In the genomic region with DNA sequence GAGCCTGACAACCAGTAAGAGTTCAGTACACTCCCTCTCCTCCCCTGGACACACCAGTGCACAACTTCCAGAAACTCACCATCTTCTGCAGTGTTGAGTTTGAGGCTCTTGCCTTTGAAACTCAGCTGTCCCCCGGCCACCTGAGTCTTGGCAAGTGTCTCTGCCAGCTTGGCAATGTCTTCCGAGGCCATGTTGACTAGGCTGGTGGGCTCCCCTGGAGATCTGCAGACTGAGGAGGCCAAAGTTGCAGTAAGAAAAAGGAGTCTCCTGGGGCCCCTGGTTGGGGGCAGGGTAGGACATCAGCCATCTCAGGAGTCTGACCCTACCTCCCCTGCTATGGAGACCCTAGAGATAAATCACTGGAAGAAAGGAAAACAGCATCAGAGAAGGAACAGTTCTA, we compare ENCODE assay signal across 35 cellular contexts. TPM values are rescaled to one million over a fixed set of nuclear protein-coding genes. Genes with fewer than 3 reads are reported as not detected.
A peak's percentile ranks its signal among the peaks of the same experiment; 100 is the strongest.
DNase-seq lines count a peak whose midpoint lies in the region; ATAC-seq, FAIRE-seq and TF ChIP-seq lines count a peak whose summit lies in the region.
"Had no signal": no experiment of that assay in that cellular context is flagged by ENCODE, and none has a peak within 500 bp of the region (broad histone marks: within the 10 kb centered on the region; RNA-seq: fewer than 3 reads in every experiment).

No MANE protein-coding gene starts in this region.

- H3K4me3 ChIP-seq in GM23338, result no peak overlapping the region
- no peak overlapping the region for H3K4me3 ChIP-seq in K562
- H3K4me3 ChIP-seq in SJCRH30, result no peak overlapping the region
- H3K4me3 ChIP-seq: left lung, neural progenitor cell, skin epidermis, thoracic aorta, uterus had no signal

- H3K4me1 ChIP-seq in GM23338 (ENCODE audit: insufficient read depth) (peaks cover 10% of the 10 kb centered on the region), K562 (replicated peaks in 1 of 2; ENCODE audit: control insufficient read depth in 2 of 2, insufficient read depth in 2 of 2, low read length in 2 of 2) (peaks cover 0 to 15% of the 10 kb centered on the region in 2 experiments; a peak in 3 of 5 replicates), SJCRH30 (no peaks in the 10 kb centered on the region)
- H3K4me1 ChIP-seq: neural progenitor cell, parathyroid adenoma, uterus had no signal

- peak overlapping the region; percentile 43 for H3K27ac Mint-ChIP-seq in activated CD8-positive, alpha-beta T cell treated with anti-CD3 and anti-CD28 coated beads, Interleukin-2, amount 10 ng/mL, durations not matched to agents 7 days and 5 days
- no peak overlapping the region for H3K27ac Mint-ChIP-seq in activated CD8-positive, alpha-beta T cell treated with anti-CD3 and anti-CD28 coated beads for 36 hours
- peak overlapping the region; percentile 40; the same call in 1 of the 2 replicates for H3K27ac Mint-ChIP-seq in GM23338
- H3K27ac Mint-ChIP-seq in nephron progenitor cell, result peak overlapping the region; percentile 88
- H3K27ac Mint-ChIP-seq: activated naive CD8-positive, alpha-beta T cell treated with anti-CD3 and anti-CD28 coated beads, Interleukin-2, amount 50 U/mL, for 24 hours; CD4-positive, CD25-positive, alpha-beta regulatory T cell; dendritic cell treated with granulocyte-macrophage colony-stimulating factor and Interleukin-4, amounts not matched to agents 40 ng/mL and 50 ng/mL, for 4 days; neural progenitor cell had no signal

- peaks cover 57% of the 10 kb centered on the region for H3K36me3 Mint-ChIP-seq in activated CD8-positive, alpha-beta T cell treated with anti-CD3 and anti-CD28 coated beads, Interleukin-2, amount 10 ng/mL, durations not matched to agents 7 days and 5 days (ENCODE audit: low read depth)
- peaks cover 54% of the 10 kb centered on the region for H3K36me3 Mint-ChIP-seq in activated CD8-positive, alpha-beta T cell treated with anti-CD3 and anti-CD28 coated beads for 36 hours (ENCODE audit: low read depth)
- H3K36me3 Mint-ChIP-seq in GM23338 (ENCODE audit: low read depth) (peaks cover 84% of the 10 kb centered on the region), nephron progenitor cell (ENCODE audit: low read depth) (peaks cover 52% of the 10 kb centered on the region)

- intact Hi-C loops in activated CD8-positive, alpha-beta T cell treated with anti-CD3 and anti-CD28 coated beads for 36 hours (cut with micrococcal nuclease), result no loop called here
- intact Hi-C loops in K562 (cut with micrococcal nuclease), result loop anchor here (10.0 kb wide), 1 partner anchor 184 kb away; a partner anchor contains a TSS

- no peaks in the 10 kb centered on the region for H3K9me1 ChIP-seq in K562 (ENCODE audit: control insufficient read depth, insufficient read depth, low read length)

- no TSS peak for BruUV-seq in K562 (replicated peaks; lab: Mats Ljungman, UMichigan)

- H3K9me2 ChIP-seq in GM23338 (ENCODE audit: insufficient read depth), result no peaks in the 10 kb centered on the region

- H3K27me3 ChIP-seq in GM23338 (ENCODE audit: insufficient read depth) (no peaks in the 10 kb centered on the region), K562 (ENCODE audit: control insufficient read depth in 2 of 2, insufficient read depth in 2 of 2, low read length in 2 of 2) (no peaks in the 10 kb centered on the region), SJCRH30 (no peaks in the 10 kb centered on the region)
- H3K27me3 ChIP-seq: left lung, neural progenitor cell, uterus had no signal

- H3K4me3 Mint-ChIP-seq in activated CD8-positive, alpha-beta T cell treated with anti-CD3 and anti-CD28 coated beads, Interleukin-2, amount 10 ng/mL, durations not matched to agents 7 days and 5 days, result no peak overlapping the region
- no peak overlapping the region for H3K4me3 Mint-ChIP-seq in activated CD8-positive, alpha-beta T cell treated with anti-CD3 and anti-CD28 coated beads for 36 hours
- H3K4me3 Mint-ChIP-seq in GM23338 (no peak overlapping the region), nephron progenitor cell (no peak overlapping the region)
- H3K4me3 Mint-ChIP-seq: activated naive CD8-positive, alpha-beta T cell treated with anti-CD3 and anti-CD28 coated beads, Interleukin-2, amount 50 U/mL, for 24 hours; dendritic cell treated with granulocyte-macrophage colony-stimulating factor and Interleukin-4, amounts not matched to agents 40 ng/mL and 50 ng/mL, for 4 days; neural progenitor cell had no signal

- H3K79me2 ChIP-seq in GM23338 (replicated peaks; ENCODE audit: insufficient read depth) (peaks cover 73% of the 10 kb centered on the region), K562 (ENCODE audit: control insufficient read depth, insufficient read depth, low read length) (peaks cover 40% of the 10 kb centered on the region)
- H3K79me2 ChIP-seq: parathyroid adenoma had no signal

- TF ChIP-seq RAD21 in K562 (CRISPR knock-in tag; conservative IDR thresholded peaks at IDR 0.05 in 1 of 2, IDR thresholded peaks at IDR 0.05 in 1 of 2), result no peak

- H2AFZ ChIP-seq in GM23338 (no peak overlapping the region), K562 (ENCODE audit: low read depth, low read length) (no peak overlapping the region)
- H2AFZ ChIP-seq: neural progenitor cell, parathyroid adenoma had no signal

- no peak for ATAC-seq in activated CD8-positive, alpha-beta T cell treated with anti-CD3 and anti-CD28 coated beads, Interleukin-2, amount 10 ng/mL, durations not matched to agents 7 days and 5 days
- no peak for ATAC-seq in activated CD8-positive, alpha-beta T cell treated with anti-CD3 and anti-CD28 coated beads for 36 hours
- ATAC-seq in GM23338 (no peak), K562 (no peak)
- ATAC-seq: activated naive CD8-positive, alpha-beta T cell treated with anti-CD3 and anti-CD28 coated beads, Interleukin-2, amount 50 U/mL, for 24 hours; left lung had no signal

- TF ChIP-seq POLR2A in K562 (conservative IDR thresholded peaks at IDR 0.05), result no peak

- CTCF ChIA-PET in activated CD8-positive, alpha-beta T cell treated with anti-CD3 and anti-CD28 coated beads, Interleukin-2, amount 10 ng/mL, durations not matched to agents 7 days and 5 days (lab: Charles Lee), result interaction anchor here (1.6 kb wide), 1 partner anchor 43 kb away, joined by 5 read pairs; no protein-coding TSS in a partner anchor
- CTCF ChIA-PET in activated CD8-positive, alpha-beta T cell treated with anti-CD3 and anti-CD28 coated beads for 36 hours (lab: Charles Lee), result interaction anchor here (1.5 to 1.6 kb wide), 2 partner anchors 20 to 43 kb away, joined by 4 to 6 read pairs; a partner anchor contains a TSS
- CTCF ChIA-PET in K562 (lab: Yijun Ruan, JAX; ENCODE audit: low intra/inter-chr PET ratio), result no interaction called here

- no peak overlapping the region for H3K9ac ChIP-seq in K562 (ENCODE audit: insufficient read depth in 1 of 2, low read depth in 2 of 2, low read length in 2 of 2)
- H3K9ac ChIP-seq: neural progenitor cell, parathyroid adenoma had no signal

- TF ChIP-seq EP300 in K562 (IDR thresholded peaks at IDR 0.05; ENCODE audit: low read length), result no peak

- POLR2A ChIA-PET in activated CD8-positive, alpha-beta T cell treated with anti-CD3 and anti-CD28 coated beads, Interleukin-2, amount 10 ng/mL, durations not matched to agents 7 days and 5 days (lab: Charles Lee), result no interaction called here
- POLR2A ChIA-PET in activated CD8-positive, alpha-beta T cell treated with anti-CD3 and anti-CD28 coated beads for 36 hours (lab: Charles Lee), result interaction anchor here (0.9 to 2.5 kb wide), 6 partner anchors 10 to 65 kb away, joined by 3 to 7 read pairs (median 4); a partner anchor contains a TSS
- POLR2A ChIA-PET in K562 (lab: Yijun Ruan, JAX), result interaction anchor here (0.8 kb wide), 1 partner anchor 16 kb away, joined by 3 read pairs; no protein-coding TSS in a partner anchor

- H3K4me1 Mint-ChIP-seq in activated CD8-positive, alpha-beta T cell treated with anti-CD3 and anti-CD28 coated beads, Interleukin-2, amount 10 ng/mL, durations not matched to agents 7 days and 5 days (ENCODE audit: low read depth), result peaks cover 25% of the 10 kb centered on the region
- H3K4me1 Mint-ChIP-seq in activated CD8-positive, alpha-beta T cell treated with anti-CD3 and anti-CD28 coated beads for 36 hours (ENCODE audit: low read depth), result peaks cover 22% of the 10 kb centered on the region
- H3K4me1 Mint-ChIP-seq in GM23338 (peaks cover 17% of the 10 kb centered on the region), nephron progenitor cell (peaks cover 22% of the 10 kb centered on the region)

- in situ Hi-C loops in K562 (cut with MboI), result no loop called here

- peaks cover 75% of the 10 kb centered on the region for H3K36me3 ChIP-seq in GM23338 (ENCODE audit: insufficient read depth)
- peaks cover 76% of the 10 kb centered on the region for H3K36me3 ChIP-seq in K562 (ENCODE audit: control insufficient read depth, insufficient read depth, low read length)
- peaks cover 35% of the 10 kb centered on the region for H3K36me3 ChIP-seq in SJCRH30
- H3K36me3 ChIP-seq: uterus had no signal

- no peak for TF ChIP-seq CTCF in activated CD8-positive, alpha-beta T cell treated with anti-CD3 and anti-CD28 coated beads for 36 hours (IDR thresholded peaks at IDR 0.05)
- TF ChIP-seq CTCF in GM23338 (conservative IDR thresholded peaks at IDR 0.05; ENCODE audit: low read depth in 2 of 2), result no peak
- TF ChIP-seq CTCF in K562 (IDR thresholded peaks at IDR 0.05 in 2 of 3, conservative IDR thresholded peaks at IDR 0.05 in 1 of 3; ENCODE audit: insufficient read depth in 2 of 3, low read depth in 1 of 3, low read length in 3 of 3), result no peak
- no peak for TF ChIP-seq CTCF in nephron progenitor cell (IDR thresholded peaks at IDR 0.05)

- H3K27me3 Mint-ChIP-seq in activated CD8-positive, alpha-beta T cell treated with anti-CD3 and anti-CD28 coated beads, Interleukin-2, amount 10 ng/mL, durations not matched to agents 7 days and 5 days (ENCODE audit: low read depth), result no peaks in the 10 kb centered on the region
- H3K27me3 Mint-ChIP-seq in activated CD8-positive, alpha-beta T cell treated with anti-CD3 and anti-CD28 coated beads for 36 hours, result no peaks in the 10 kb centered on the region
- H3K27me3 Mint-ChIP-seq in GM23338 (ENCODE audit: insufficient read depth, low read depth, poor library complexity) (no peaks in the 10 kb centered on the region), nephron progenitor cell (ENCODE audit: low read depth, poor library complexity) (no peaks in the 10 kb centered on the region)
- H3K27me3 Mint-ChIP-seq: activated naive CD8-positive, alpha-beta T cell treated with anti-CD3 and anti-CD28 coated beads, Interleukin-2, amount 50 U/mL, for 24 hours; CD4-positive, CD25-positive, alpha-beta regulatory T cell; dendritic cell treated with granulocyte-macrophage colony-stimulating factor and Interleukin-4, amounts not matched to agents 40 ng/mL and 50 ng/mL, for 4 days had no signal

- H3K4me2 ChIP-seq in GM23338, result no peak overlapping the region
- no peak overlapping the region for H3K4me2 ChIP-seq in K562 (ENCODE audit: insufficient read depth, low read length)
- H3K4me2 ChIP-seq: neural progenitor cell had no signal

- no peak for FAIRE-seq in K562 (lab: Jason Lieb, UNC)
- FAIRE-seq: A204.1, astrocyte, GM19239, H54, islet of Langerhans, RCC 7860 had no signal

- peaks cover 19% of the 10 kb centered on the region for H3F3A ChIP-seq in GM23338 (replicated peaks; ENCODE audit: low read depth)

- H3K9me3 Mint-ChIP-seq in activated CD8-positive, alpha-beta T cell treated with anti-CD3 and anti-CD28 coated beads, Interleukin-2, amount 10 ng/mL, durations not matched to agents 7 days and 5 days (ENCODE audit: insufficient read depth), result no peaks in the 10 kb centered on the region
- no peaks in the 10 kb centered on the region for H3K9me3 Mint-ChIP-seq in activated CD8-positive, alpha-beta T cell treated with anti-CD3 and anti-CD28 coated beads for 36 hours
- H3K9me3 Mint-ChIP-seq in GM23338 (no peaks in the 10 kb centered on the region), nephron progenitor cell (no peaks in the 10 kb centered on the region)
- H3K9me3 Mint-ChIP-seq: activated naive CD8-positive, alpha-beta T cell treated with anti-CD3 and anti-CD28 coated beads, Interleukin-2, amount 50 U/mL, for 24 hours; CD4-positive, CD25-positive, alpha-beta regulatory T cell; dendritic cell treated with granulocyte-macrophage colony-stimulating factor and Interleukin-4, amounts not matched to agents 40 ng/mL and 50 ng/mL, for 4 days; neural progenitor cell had no signal

- H4K20me1 ChIP-seq in GM23338 (replicated peaks; ENCODE audit: insufficient read depth), result peaks cover 63% of the 10 kb centered on the region
- no peaks in the 10 kb centered on the region for H4K20me1 ChIP-seq in K562 (replicated peaks; ENCODE audit: control insufficient read depth, insufficient read depth, low read length)

- H3K9me3 ChIP-seq in K562 (replicated peaks; ENCODE audit: control insufficient read depth, insufficient read depth, low read depth, low read length) (no peaks in the 10 kb centered on the region), SJCRH30 (replicated peaks) (no peaks in the 10 kb centered on the region)
- H3K9me3 ChIP-seq: left lung, thoracic aorta, uterus had no signal

- WGBS in K562 (ENCODE audit: insufficient coverage, low coverage, missing lambda C conversion rate), result 100% methylated on average over 2 of the region's 2 CpGs

- DNase-seq in activated CD8-positive, alpha-beta T cell treated with anti-CD3 and anti-CD28 coated beads, Interleukin-2, amount 10 ng/mL, durations not matched to agents 7 days and 5 days, result no peak
- no peak for DNase-seq in activated CD8-positive, alpha-beta T cell treated with anti-CD3 and anti-CD28 coated beads for 36 hours
- DNase-seq in GM23338 (ENCODE audit: low spot score) (no peak), K562 (ENCODE audit: extremely low read depth in 1 of 4, low spot score in 3 of 4) (no peak), nephron progenitor cell (no peak), SJCRH30 (no peak), NCI-H146 (lab: John Stamatoyannopoulos, UW) (no peak), NCI-H446 (lab: John Stamatoyannopoulos, UW) (no peak)
- DNase-seq: activated CD4-positive, alpha-beta T cell treated with anti-CD3 and anti-CD28 coated beads, Interleukin-2, amount 50 U/mL, for 4 hours; activated CD4-positive, CD25-positive, alpha-beta regulatory T cell; activated CD8-positive, alpha-beta memory T cell treated with anti-CD3 and anti-CD28 coated beads, Interleukin-2, amount 50 U/mL, for 48 hours; activated effector memory CD4-positive, alpha-beta T cell treated with anti-CD3 and anti-CD28 coated beads, Interleukin-2, amount 50 U/mL, for 16 hours; activated naive CD8-positive, alpha-beta T cell treated with anti-CD3 and anti-CD28 coated beads, Interleukin-2, amount 50 U/mL, for 24 hours; caudate nucleus; CD4-positive, CD25-positive, alpha-beta regulatory T cell; foreskin fibroblast; head of caudate nucleus; mesendoderm; NCI-H2081 treated with DMSO at 0.1 percent for 48 hours; NCI-H345; NCI-H82; stimulated activated naive CD4-positive, alpha-beta T cell; uterus had no signal

- peak overlapping the region; percentile 45; the same call in 1 of the 2 replicates for H3K27ac ChIP-seq in GM23338 (ENCODE audit: low read depth)
- H3K27ac ChIP-seq in K562 (ENCODE audit: extremely low read depth, low read depth, low read length), result no peak overlapping the region
- no peak overlapping the region for H3K27ac ChIP-seq in SJCRH30
- H3K27ac ChIP-seq: left lung, neural progenitor cell, parathyroid adenoma, thoracic aorta, uterus had no signal

RNA-seq across cellular contexts. Expression of a gene that starts 5.1 kb away (rescaled TPM):
- 100 to 1,000 TPM; 123 to 125 TPM for total RNA-seq in activated CD8-positive, alpha-beta T cell treated with anti-CD3 and anti-CD28 coated beads, Interleukin-2, amount 10 ng/mL, durations not matched to agents 7 days and 5 days
- total RNA-seq in activated CD8-positive, alpha-beta T cell treated with anti-CD3 and anti-CD28 coated beads for 36 hours, result 100 to 1,000 TPM; 150 to 151 TPM
- 133 and 141 TPM in 2 replicates for total RNA-seq in GM23338 (2014; rRNA removed; shearing (Covaris generic))
- 54.2 and 54.7 TPM in 2 replicates for polyA plus RNA-seq in GM23338 (2016; fragmentation: Nextera tagmentation; extraction: Ambion mirVana)
- 69.2 and 159 TPM in 2 replicates for total RNA-seq in K562 (2011; cell fraction: chromatin; rRNA removed; ENCODE audit: low replicate concordance)
- total RNA-seq in K562 (2011; cell fraction: nucleolus; rRNA removed), result 116 and 118 TPM in 2 replicates
- 91.3 and 92.8 TPM in 2 replicates for total RNA-seq in K562 (2011; cell fraction: nucleoplasm; rRNA removed)
- 52.1 and 68.7 TPM in 2 replicates for total RNA-seq in K562 (2014; rRNA removed)
- total RNA-seq in K562 (2014; rRNA removed; fragmentation: Illumina TruSeq; extraction: Trizol), result 21.9 and 27.5 TPM in 2 replicates
- 44.3 and 44.5 TPM in 2 replicates for total RNA-seq in K562 (2015; rRNA removed; fragmentation: Illumina TruSeq; extraction: Trizol)
- total RNA-seq in K562 (2021), result 90.2 and 104 TPM in 2 replicates
- 65.4 and 70.4 TPM in 2 replicates for polyA plus RNA-seq in K562 (2011; rRNA removed)
- 86.4 and 144 TPM in 2 replicates for polyA plus RNA-seq in K562 (2011; cell fraction: cytosol; rRNA removed)
- 114 and 152 TPM in 2 replicates for polyA plus RNA-seq in K562 (2011; cell fraction: nucleus; rRNA removed)
- 65.5 and 74.0 TPM in 2 replicates for polyA plus RNA-seq in K562 (2012)
- polyA plus RNA-seq in K562 (2014; fragmentation: Illumina TruSeq; extraction: Trizol), result 50.6 and 68.4 TPM in 2 replicates
- polyA plus RNA-seq in K562 (2014; fragmentation: Nextera tagmentation; extraction: Ambion mirVana), result 1 to 10 TPM; 2.1 to 3.8 TPM
- polyA plus RNA-seq in K562 (2014; rRNA removed), result 74.9 and 77.1 TPM in 2 replicates
- polyA minus RNA-seq in K562 (2011; rRNA and poly(A)+ RNA removed), result 46.9 and 80.2 TPM in 2 replicates
- 59.6 and 63.5 TPM in 2 replicates for polyA minus RNA-seq in K562 (2011; cell fraction: cytosol; rRNA and poly(A)+ RNA removed)
- 26.4 and 34.2 TPM in 2 replicates for polyA minus RNA-seq in K562 (2011; cell fraction: nucleus; rRNA and poly(A)+ RNA removed)
- total RNA-seq in SJCRH30 (2014; rRNA removed; shearing (Covaris generic)), result 55.4 and 56.5 TPM in 2 replicates

RNA-seq across cellular contexts. Expression of a gene that starts 20.5 kb away (rescaled TPM):
- total RNA-seq in activated CD8-positive, alpha-beta T cell treated with anti-CD3 and anti-CD28 coated beads, Interleukin-2, amount 10 ng/mL, durations not matched to agents 7 days and 5 days, result 10 to 100 TPM; 48.4 to 50.8 TPM
- total RNA-seq in activated CD8-positive, alpha-beta T cell treated with anti-CD3 and anti-CD28 coated beads for 36 hours, result 10 to 100 TPM; 46.1 to 47.9 TPM
- 51.3 and 61.5 TPM in 2 replicates for total RNA-seq in GM23338 (2014; rRNA removed; shearing (Covaris generic))
- 5.7 and 7.0 TPM in 2 replicates for polyA plus RNA-seq in GM23338 (2016; fragmentation: Nextera tagmentation; extraction: Ambion mirVana)
- 34.7 and 75.0 TPM in 2 replicates for total RNA-seq in K562 (2011; cell fraction: chromatin; rRNA removed; ENCODE audit: low replicate concordance)
- total RNA-seq in K562 (2011; cell fraction: nucleolus; rRNA removed), result 38.4 and 39.9 TPM in 2 replicates
- 35.9 and 42.2 TPM in 2 replicates for total RNA-seq in K562 (2011; cell fraction: nucleoplasm; rRNA removed)
- 35.2 and 41.1 TPM in 2 replicates for total RNA-seq in K562 (2014; rRNA removed)
- total RNA-seq in K562 (2014; rRNA removed; fragmentation: Illumina TruSeq; extraction: Trizol), result 13.5 and 16.5 TPM in 2 replicates
- total RNA-seq in K562 (2015; rRNA removed; fragmentation: Illumina TruSeq; extraction: Trizol), result 25.8 and 26.8 TPM in 2 replicates
- total RNA-seq in K562 (2021), result 45.8 and 49.8 TPM in 2 replicates
- polyA plus RNA-seq in K562 (2011; rRNA removed), result 19.0 and 25.6 TPM in 2 replicates
- polyA plus RNA-seq in K562 (2011; cell fraction: cytosol; rRNA removed), result 18.6 and 31.1 TPM in 2 replicates
- polyA plus RNA-seq in K562 (2011; cell fraction: nucleus; rRNA removed), result 50.3 and 65.2 TPM in 2 replicates
- 35.9 and 39.0 TPM in 2 replicates for polyA plus RNA-seq in K562 (2012)
- polyA plus RNA-seq in K562 (2014; fragmentation: Illumina TruSeq; extraction: Trizol), result 30.6 and 40.0 TPM in 2 replicates
- polyA plus RNA-seq in K562 (2014; fragmentation: Nextera tagmentation; extraction: Ambion mirVana), result under 1 TPM; 0.07 to 0.30 TPM
- 38.6 and 39.0 TPM in 2 replicates for polyA plus RNA-seq in K562 (2014; rRNA removed)
- 13.3 and 17.7 TPM in 2 replicates for polyA minus RNA-seq in K562 (2011; rRNA and poly(A)+ RNA removed)
- 17.8 and 25.7 TPM in 2 replicates for polyA minus RNA-seq in K562 (2011; cell fraction: cytosol; rRNA and poly(A)+ RNA removed)
- 11.4 and 14.6 TPM in 2 replicates for polyA minus RNA-seq in K562 (2011; cell fraction: nucleus; rRNA and poly(A)+ RNA removed)
- total RNA-seq in SJCRH30 (2014; rRNA removed; shearing (Covaris generic)), result 26.9 and 27.7 TPM in 2 replicates

RNA-seq across cellular contexts. Expression of a gene that starts 40.1 kb away (rescaled TPM):
- total RNA-seq in activated CD8-positive, alpha-beta T cell treated with anti-CD3 and anti-CD28 coated beads, Interleukin-2, amount 10 ng/mL, durations not matched to agents 7 days and 5 days, result 1 to 10 TPM in 1 of 2 experiments, under 1 TPM in 1; 0.37 to 1.0 TPM
- under 1 TPM in 1 of 2 experiments, not detected in 1; 0.23 TPM for total RNA-seq in activated CD8-positive, alpha-beta T cell treated with anti-CD3 and anti-CD28 coated beads for 36 hours
- total RNA-seq in GM23338 (2014; rRNA removed; shearing (Covaris generic)), result 1.5 and 1.6 TPM in 2 replicates
- polyA plus RNA-seq in GM23338 (2016; fragmentation: Nextera tagmentation; extraction: Ambion mirVana) (0.70 TPM in 1 of 2 replicates, not detected in the other), K562 (2011; rRNA removed) (not detected in 2 replicates), K562 (2014; fragmentation: Illumina TruSeq; extraction: Trizol) (not detected in 2 replicates), K562 (2014; fragmentation: Nextera tagmentation; extraction: Ambion mirVana) (not detected), K562 (2014; rRNA removed) (not detected in 2 replicates)
- not detected in 2 replicates for total RNA-seq in K562 (2011; cell fraction: chromatin; rRNA removed; ENCODE audit: low replicate concordance)
- total RNA-seq in K562 (2011; cell fraction: nucleolus; rRNA removed), result 0.39 TPM in 1 of 2 replicates, not detected in the other
- not detected in 2 replicates for total RNA-seq in K562 (2011; cell fraction: nucleoplasm; rRNA removed)
- total RNA-seq in K562 (2014; rRNA removed) (not detected in 2 replicates), K562 (2014; rRNA removed; fragmentation: Illumina TruSeq; extraction: Trizol) (not detected in 2 replicates), K562 (2015; rRNA removed; fragmentation: Illumina TruSeq; extraction: Trizol) (not detected in 2 replicates), K562 (2021) (not detected in 2 replicates)
- polyA plus RNA-seq in K562 (2011; cell fraction: cytosol; rRNA removed), result not detected in 2 replicates
- polyA plus RNA-seq in K562 (2011; cell fraction: nucleus; rRNA removed), result not detected in 2 replicates
- polyA plus RNA-seq in K562 (2012), result not detected in 2 replicates
- polyA minus RNA-seq in K562 (2011; rRNA and poly(A)+ RNA removed), result not detected in 2 replicates
- polyA minus RNA-seq in K562 (2011; cell fraction: cytosol; rRNA and poly(A)+ RNA removed), result not detected in 2 replicates
- polyA minus RNA-seq in K562 (2011; cell fraction: nucleus; rRNA and poly(A)+ RNA removed), result not detected in 2 replicates
- 1.9 and 2.9 TPM in 2 replicates for total RNA-seq in SJCRH30 (2014; rRNA removed; shearing (Covaris generic))
